2 cellular contexts compared by ENCODE assay signal in the genomic region with DNA sequence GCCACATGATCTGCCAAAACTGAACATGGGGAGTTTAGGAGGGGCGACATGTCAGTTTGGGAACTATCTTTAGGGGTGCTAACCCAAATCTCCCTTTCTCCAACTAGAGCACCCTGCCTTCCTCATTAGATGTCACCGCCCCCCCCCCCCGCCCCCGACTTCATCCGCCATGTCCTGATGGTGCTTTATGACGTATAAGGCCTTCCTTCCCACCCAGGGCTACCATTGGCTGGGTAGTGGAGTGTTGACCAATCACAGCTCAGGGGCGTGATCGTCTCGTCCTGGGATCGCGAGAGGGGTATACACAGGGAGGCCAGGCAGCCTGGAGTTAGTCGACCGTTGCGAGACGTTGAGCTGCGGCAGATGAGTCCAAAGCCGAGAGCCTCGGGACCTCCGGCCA. TPM values are rescaled to one million over a fixed set of nuclear protein-coding genes. Genes with fewer than 3 reads are reported as not detected.
"Had no signal": no experiment of that assay in that cellular context is flagged by ENCODE, and none has a peak within 500 bp of the region (broad histone marks: within the 10 kb centered on the region; RNA-seq: fewer than 3 reads in every experiment).

TSS of gene VCY1B (plus strand) at position 301 of the 400 bp plus-strand sequence. CDS start at position 364, 63 bp downstream.

RNA-seq across cellular contexts. Expression of gene VCY1B, which starts in this region (rescaled TPM):
- total RNA-seq: G401, GM12878 had no signal
- polyA plus RNA-seq: GM12878 had no signal
